Comparison of ENCODE assay signal across 14 cellular contexts in genomic region chr3:33173672-33174071, GRCh38. TPM values are rescaled to one million over a fixed set of nuclear protein-coding genes. Genes with fewer than 3 reads are reported as not detected.
DNase-seq lines count a peak whose midpoint lies in the region; ATAC-seq, FAIRE-seq and TF ChIP-seq lines count a peak whose summit lies in the region.
"Had no signal": no experiment of that assay in that cellular context is flagged by ENCODE, and none has a peak within 500 bp of the region (broad histone marks: within the 10 kb centered on the region; RNA-seq: fewer than 3 reads in every experiment).

No MANE protein-coding gene starts in this region.

- H3K27me3 Mint-ChIP-seq in H9 (ENCODE audit: low read depth) = no peaks in the 10 kb centered on the region
- H3K27me3 Mint-ChIP-seq in nephron progenitor cell (ENCODE audit: low read depth, poor library complexity) = peaks cover 3% of the 10 kb centered on the region
- H3K27me3 Mint-ChIP-seq in stimulated activated memory B cell treated with anti-CD40 and anti-IgM and Interleukin-4, amounts not matched to agents 10 μg/mL and 1 μg/mL and 100 μg/mL, for 72 hours = no peaks in the 10 kb centered on the region

- H3K4me2 ChIP-seq in A549 (no peak overlapping the region), H9 (ENCODE audit: insufficient read depth, insufficient read length, low read length) (no peak overlapping the region)

- POLR2A ChIA-PET in A549 (lab: Yijun Ruan, JAX) = no interaction called here

- H3K9me3 Mint-ChIP-seq in H9 = no peaks in the 10 kb centered on the region; a peak in 2 of 5 replicates
- peaks cover 7% of the 10 kb centered on the region for H3K9me3 Mint-ChIP-seq in nephron progenitor cell
- H3K9me3 Mint-ChIP-seq in stimulated activated memory B cell treated with anti-CD40 and anti-IgM and Interleukin-4, amounts not matched to agents 10 μg/mL and 1 μg/mL and 100 μg/mL, for 72 hours = peaks cover 6% of the 10 kb centered on the region
- H3K9me3 Mint-ChIP-seq: CD8-positive, alpha-beta T cell had no signal

- H4K5ac ChIP-seq in H9 (ENCODE audit: insufficient read length, low read depth, low read length) = no peak overlapping the region

- H4K91ac ChIP-seq in H9 (ENCODE audit: insufficient read length, low read depth, low read length) = no peak overlapping the region

- H3K79me2 ChIP-seq in H9 (ENCODE audit: insufficient read depth, low read length) = no peaks in the 10 kb centered on the region

- no peak overlapping the region for H3K14ac ChIP-seq in H9 (ENCODE audit: insufficient read depth, low read length)

- H3K27ac ChIP-seq in A549 = no peak overlapping the region
- no peak overlapping the region for H3K27ac ChIP-seq in H9 (ENCODE audit: insufficient read length, low read depth, low read length)
- H3K27ac ChIP-seq: GM23248 had no signal

- H3K4me3 Mint-ChIP-seq in H9 = no peak overlapping the region
- H3K4me3 Mint-ChIP-seq in nephron progenitor cell = no peak overlapping the region
- no peak overlapping the region for H3K4me3 Mint-ChIP-seq in stimulated activated memory B cell treated with anti-CD40 and anti-IgM and Interleukin-4, amounts not matched to agents 10 μg/mL and 1 μg/mL and 100 μg/mL, for 72 hours
- H3K4me3 Mint-ChIP-seq: CD14-positive monocyte; CD8-positive, alpha-beta T cell; IgD-negative memory B cell had no signal

- no peak for TF ChIP-seq EP300 in A549 (IDR thresholded peaks at IDR 0.05)

- no peaks in the 10 kb centered on the region for H3K23me2 ChIP-seq in H9 (ENCODE audit: insufficient read length, low read depth, low read length, poor library complexity, severe bottlenecking)

- no peaks in the 10 kb centered on the region for H3K79me1 ChIP-seq in H9 (ENCODE audit: insufficient read depth, low read depth, low read length, poor library complexity, severe bottlenecking)

- no peak for TF ChIP-seq POLR2A in A549 (IDR thresholded peaks at IDR 0.05; ENCODE audit: low read length)

- no peak overlapping the region for H3K56ac ChIP-seq in H9 (ENCODE audit: insufficient read length, low read depth, low read length)

- no peak overlapping the region for H2BK5ac ChIP-seq in H9 (ENCODE audit: insufficient read length, low read length)

- no peak overlapping the region for H2AK5ac ChIP-seq in H9 (ENCODE audit: insufficient read length, low read length)

- no peak overlapping the region for H3T11ph ChIP-seq in H9 (ENCODE audit: low read length)

- no peak overlapping the region for H2AFZ ChIP-seq in H9 (ENCODE audit: low read length)
- H2AFZ ChIP-seq: GM23248 had no signal

- CTCF ChIA-PET in A549 (lab: Yijun Ruan, JAX) = interaction anchor here (0.6 kb wide), 1 partner anchor 161 kb away, joined by 3 read pairs; no protein-coding TSS in a partner anchor

- no peak overlapping the region for H3K18ac ChIP-seq in H9 (ENCODE audit: insufficient read length, low read depth, low read length)

- H3K36me3 Mint-ChIP-seq in H9 (ENCODE audit: insufficient read depth in 1 of 3, low read depth in 3 of 3) (no peaks in the 10 kb centered on the region; a peak in 2 of 7 replicates), nephron progenitor cell (ENCODE audit: low read depth) (no peaks in the 10 kb centered on the region)
- no peaks in the 10 kb centered on the region for H3K36me3 Mint-ChIP-seq in stimulated activated memory B cell treated with anti-CD40 and anti-IgM and Interleukin-4, amounts not matched to agents 10 μg/mL and 1 μg/mL and 100 μg/mL, for 72 hours
- H3K36me3 Mint-ChIP-seq: CD14-positive monocyte; CD8-positive, alpha-beta T cell; IgD-negative memory B cell had no signal

- no peak overlapping the region for H4K8ac ChIP-seq in H9 (replicated peaks; ENCODE audit: insufficient read length, low read depth, low read length)

- no peak for FAIRE-seq in A549 (lab: Jason Lieb, UNC)
- FAIRE-seq: H54 had no signal

- no peak overlapping the region for H3K4ac ChIP-seq in H9 (ENCODE audit: low read depth, low read length)

- H2BK20ac ChIP-seq in H9 (ENCODE audit: low read depth, low read length, poor library complexity, severe bottlenecking) = no peak overlapping the region

- ATAC-seq in A549 = peak; percentile 25 to 59; a peak in 1 of 6 replicates
- peak; percentile 40 for ATAC-seq in stimulated activated memory B cell treated with anti-CD40 and anti-IgM and Interleukin-4, amounts not matched to agents 10 μg/mL and 1 μg/mL and 100 μg/mL, for 72 hours
- ATAC-seq: CD8-positive, alpha-beta T cell had no signal

- DNase-seq in A549 (ENCODE audit: low read depth in 1 of 2, low spot score in 1 of 2) (no peak), H9 (no peak), nephron progenitor cell (no peak), NCI-H146 (lab: John Stamatoyannopoulos, UW) (no peak), HCEC 1CT (no peak), cerebellar nuclear complex (lab: John Stamatoyannopoulos, UW) (no peak)
- DNase-seq in activated CD4-positive, CD25-positive, alpha-beta regulatory T cell treated with anti-CD3 and anti-CD28 coated beads, Interleukin-2, amount 50 U/mL, for 72 hours = no peak
- DNase-seq: CD8-positive, alpha-beta T cell; COR-L47; GM23248 had no signal

- no peak overlapping the region for H2BK12ac ChIP-seq in H9 (ENCODE audit: insufficient read length, low read depth, low read length)

- TF ChIP-seq RAD21 in A549 (conservative IDR thresholded peaks at IDR 0.05 in 1 of 2, IDR thresholded peaks at IDR 0.05 in 1 of 2) = no peak

- H3K27ac Mint-ChIP-seq in H9 = peak overlapping the region in 2 of 3 experiments; percentile 20 to 31; a peak in 3 of 7 replicates
- peak overlapping the region; percentile 61 for H3K27ac Mint-ChIP-seq in nephron progenitor cell
- no peak overlapping the region for H3K27ac Mint-ChIP-seq in stimulated activated memory B cell treated with anti-CD40 and anti-IgM and Interleukin-4, amounts not matched to agents 10 μg/mL and 1 μg/mL and 100 μg/mL, for 72 hours
- H3K27ac Mint-ChIP-seq: CD14-positive monocyte; CD8-positive, alpha-beta T cell; IgD-negative memory B cell had no signal

- H3K4me1 ChIP-seq in A549 (no peaks in the 10 kb centered on the region), H9 (ENCODE audit: insufficient read depth, low read length) (no peaks in the 10 kb centered on the region)

- H3K4me1 Mint-ChIP-seq in H9 (no peaks in the 10 kb centered on the region), nephron progenitor cell (peaks cover 16% of the 10 kb centered on the region)
- H3K4me1 Mint-ChIP-seq in stimulated activated memory B cell treated with anti-CD40 and anti-IgM and Interleukin-4, amounts not matched to agents 10 μg/mL and 1 μg/mL and 100 μg/mL, for 72 hours = peaks cover 6% of the 10 kb centered on the region

- no peaks in the 10 kb centered on the region for H4K20me1 ChIP-seq in H9 (ENCODE audit: control insufficient read depth, insufficient read depth, insufficient read length)

- no peak overlapping the region for H3K23ac ChIP-seq in H9 (ENCODE audit: insufficient read length, low read depth, low read length)

- no peak overlapping the region for H2BK15ac ChIP-seq in H9 (ENCODE audit: low read depth, low read length)

- no peak overlapping the region for H3K9ac ChIP-seq in H9 (ENCODE audit: extremely low read depth, insufficient read length, low read length)
- H3K9ac ChIP-seq: GM23248 had no signal

- no peak for TF ChIP-seq CTCF in A549 (IDR thresholded peaks at IDR 0.05)
- TF ChIP-seq CTCF in H9 (conservative IDR thresholded peaks at IDR 0.05) = no peak
- TF ChIP-seq CTCF in nephron progenitor cell (IDR thresholded peaks at IDR 0.05) = no peak

- H3K9me3 ChIP-seq in A549 = no peaks in the 10 kb centered on the region
- no peaks in the 10 kb centered on the region for H3K9me3 ChIP-seq in H9 (ENCODE audit: control insufficient read depth, low read depth, low read length)

- H3K4me3 ChIP-seq in A549 = no peak overlapping the region
- H3K4me3 ChIP-seq: GM23248 had no signal

- WGBS in A549 (ENCODE audit: missing lambda C conversion rate) = 67% methylated on average over 4 of the region's 4 CpGs
- WGBS in H9 (ENCODE audit: extremely low coverage, insufficient read length, low lambda C conversion rate) = no CpG with 5 or more reads among the region's 4 CpGs

- H2BK120ac ChIP-seq in H9 (ENCODE audit: low read depth, low read length, poor library complexity, severe bottlenecking) = no peak overlapping the region

- no peaks in the 10 kb centered on the region for H3K27me3 ChIP-seq in H9 (ENCODE audit: insufficient read depth, low read length)

TF ChIP-seq in A549, 52 proteins besides CTCF, POLR2A, EP300 and RAD21 (continues in another document):
- TF ChIP-seq JUNB (IDR thresholded peaks at IDR 0.05) (no peak), NR3C1 (IDR thresholded peaks at IDR 0.05) (no peak), SREBF2 (IDR thresholded peaks at IDR 0.05) (no peak), E2F6 (IDR thresholded peaks at IDR 0.05; ENCODE audit: borderline replicate concordance, low read depth) (no peak), FOSB (CRISPR knock-in tag; IDR thresholded peaks at IDR 0.05) (no peak), TFCP2L1 (CRISPR knock-in tag; IDR thresholded peaks at IDR 0.05) (no peak), BCL3 (IDR thresholded peaks at IDR 0.05) (no peak)

RNA-seq across cellular contexts. Expression of gene SUSD5, which starts 44.9 kb away (rescaled TPM):
- polyA plus RNA-seq in A549 (2011; rRNA removed) (0.63 and 0.71 TPM in 2 replicates), A549 (2017; fragmentation: RNase III; extraction: RNeasy Plus Mini Kit Qiagen cat#74134 plus additional on column Dnase treatment) (1.7 to 2.0 TPM (median 2.0 TPM) in 3 replicates)
- polyA plus RNA-seq in A549 (2012; cell fraction: cytosol; rRNA removed) = 0.32 and 0.40 TPM in 2 replicates
- polyA plus RNA-seq in A549 (2012; cell fraction: nucleus; rRNA removed) = 0.52 and 0.58 TPM in 2 replicates
- polyA minus RNA-seq in A549 (2011; rRNA and poly(A)+ RNA removed) = 0.41 and 0.54 TPM in 2 replicates
- 4.5 and 4.9 TPM in 2 replicates for total RNA-seq in H9 (2021)
- total RNA-seq: CD8-positive, alpha-beta T cell had no signal
- polyA plus RNA-seq: CD14-positive monocyte, IgD-negative memory B cell had no signal

RNA-seq across cellular contexts. Expression of gene CRTAP, which starts 59.9 kb away (rescaled TPM):
- polyA plus RNA-seq in A549 (2011; rRNA removed) (355 and 384 TPM in 2 replicates), A549 (2017; fragmentation: RNase III; extraction: RNeasy Plus Mini Kit Qiagen cat#74134 plus additional on column Dnase treatment) (173 to 185 TPM (median 181 TPM) in 3 replicates)
- 141 and 207 TPM in 2 replicates for polyA plus RNA-seq in A549 (2012; cell fraction: cytosol; rRNA removed)
- 73.1 and 74.0 TPM in 2 replicates for polyA plus RNA-seq in A549 (2012; cell fraction: nucleus; rRNA removed)
- 135 and 148 TPM in 2 replicates for polyA minus RNA-seq in A549 (2011; rRNA and poly(A)+ RNA removed)
- 159 and 166 TPM in 2 replicates for total RNA-seq in H9 (2021)
